ENCODE assay signal across 27 cellular contexts in the genomic region with DNA sequence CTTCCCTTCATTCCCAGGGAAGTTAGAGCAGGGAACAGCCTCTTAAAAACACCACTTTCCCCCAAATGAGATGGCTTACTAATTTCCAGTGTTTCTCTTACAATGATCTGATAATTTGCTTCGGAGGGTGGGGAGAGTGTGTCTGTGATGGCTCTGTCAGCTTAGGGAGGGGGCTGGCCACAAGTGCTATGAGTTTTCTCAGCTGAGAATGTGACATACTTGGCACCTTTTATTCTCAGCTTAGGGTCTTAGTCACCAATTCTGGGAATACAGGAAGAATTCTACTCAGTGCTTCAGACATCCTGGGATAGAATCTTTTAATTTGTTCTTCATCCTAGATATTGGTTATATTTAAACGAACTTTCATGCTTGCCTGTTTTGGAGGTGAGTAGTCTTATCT.
"Had no signal": no experiment of that assay in that cellular context is flagged by ENCODE, and none has a peak within 500 bp of the region (broad histone marks: within the 10 kb centered on the region; RNA-seq: fewer than 3 reads in every experiment).

No MANE protein-coding gene starts in this region.

- DNase-seq: activated CD4-positive, alpha-beta T cell treated with anti-CD3 and anti-CD28 coated beads, Interleukin-2, amount 50 U/mL, for 1 hour; activated CD8-positive, alpha-beta T cell treated with anti-CD3 and anti-CD28 coated beads for 36 hours; activated gamma-delta T cell treated with Interleukin-2 at 50 U/mL for 16 hours; activated naive CD4-positive, alpha-beta T cell treated with anti-CD3 and anti-CD28 coated beads, Interleukin-2, amount 50 U/mL, for 16 hours; activated T-cell treated with anti-CD3 and anti-CD28 coated beads, Interleukin-2, amount 50 U/mL, for 4 hours; amygdala; dermis blood vessel endothelial cell; effector CD4-positive, alpha-beta T cell; foreskin keratinocyte; heart right ventricle; kidney glomerular epithelial cell; left lung; lower lobe of right lung; mesenchymal stem cell; pancreas; psoas muscle; sigmoid colon; SK-N-SH; stimulated activated CD4-positive, alpha-beta T cell treated with anti-CD3 and anti-CD28 coated beads, Interleukin-2, amount 100 ng/mL, for 24 hours; stimulated activated naive B cell treated with anti-CD40 and anti-IgM and Interleukin-4, amounts not matched to agents 10 μg/mL and 1 μg/mL and 100 μg/mL, for 72 hours; stomach; T-helper 2 cell had no signal

- ATAC-seq: activated CD8-positive, alpha-beta T cell treated with anti-CD3 and anti-CD28 coated beads for 36 hours; activated T-cell treated with anti-CD3 and anti-CD28 coated beads, Interleukin-2, amount 50 U/mL, for 4 hours; activated T-helper 17 cell treated with anti-CD3 and anti-CD28 coated beads, Interleukin-2, amount 50 U/mL, for 72 hours; foreskin keratinocyte; heart right ventricle; left lung; lower lobe of right lung; psoas muscle; stimulated activated naive B cell treated with anti-CD40 and anti-IgM and Interleukin-4, amounts not matched to agents 10 μg/mL and 1 μg/mL and 100 μg/mL, for 72 hours had no signal

- H3K9me3 Mint-ChIP-seq: activated CD8-positive, alpha-beta T cell treated with anti-CD3 and anti-CD28 coated beads for 36 hours; activated T-cell treated with anti-CD3 and anti-CD28 coated beads, Interleukin-2, amount 50 U/mL, for 4 hours; stimulated activated naive B cell treated with anti-CD40 and anti-IgM and Interleukin-4, amounts not matched to agents 10 μg/mL and 1 μg/mL and 100 μg/mL, for 72 hours had no signal

- H3K36me3 ChIP-seq: heart right ventricle, left lung, sigmoid colon had no signal

- H3K9me3 ChIP-seq: heart right ventricle, left lung, lower lobe of right lung, pancreas, psoas muscle, sigmoid colon, SK-N-SH, stomach, suprapubic skin, tibial nerve had no signal

- H3K4me3 Mint-ChIP-seq: activated CD8-positive, alpha-beta T cell treated with anti-CD3 and anti-CD28 coated beads for 36 hours; activated T-cell treated with anti-CD3 and anti-CD28 coated beads, Interleukin-2, amount 50 U/mL, for 4 hours; activated T-helper 17 cell treated with anti-CD3 and anti-CD28 coated beads, Interleukin-2, amount 50 U/mL, for 72 hours; stimulated activated naive B cell treated with anti-CD40 and anti-IgM and Interleukin-4, amounts not matched to agents 10 μg/mL and 1 μg/mL and 100 μg/mL, for 72 hours; WTC11 had no signal

- H3K4me1 Mint-ChIP-seq: activated T-helper 17 cell treated with anti-CD3 and anti-CD28 coated beads, Interleukin-2, amount 50 U/mL, for 72 hours; stimulated activated naive B cell treated with anti-CD40 and anti-IgM and Interleukin-4, amounts not matched to agents 10 μg/mL and 1 μg/mL and 100 μg/mL, for 72 hours had no signal

- H3K36me3 Mint-ChIP-seq: stimulated activated naive B cell treated with anti-CD40 and anti-IgM and Interleukin-4, amounts not matched to agents 10 μg/mL and 1 μg/mL and 100 μg/mL, for 72 hours; WTC11 had no signal

- H3K4me3 ChIP-seq: heart right ventricle, left lung, lower lobe of right lung, pancreas, psoas muscle, sigmoid colon, smooth muscle cell, stomach, suprapubic skin, tibial nerve had no signal

- H3K27ac ChIP-seq: foreskin keratinocyte, heart right ventricle, left lung, lower lobe of right lung, psoas muscle, sigmoid colon, stomach, suprapubic skin, tibial nerve had no signal

- H3K4me1 ChIP-seq: heart right ventricle, left lung, lower lobe of right lung, psoas muscle, sigmoid colon, suprapubic skin, tibial nerve had no signal

- H3K27ac Mint-ChIP-seq: activated CD8-positive, alpha-beta T cell treated with anti-CD3 and anti-CD28 coated beads for 36 hours; activated T-helper 17 cell treated with anti-CD3 and anti-CD28 coated beads, Interleukin-2, amount 50 U/mL, for 72 hours; stimulated activated naive B cell treated with anti-CD40 and anti-IgM and Interleukin-4, amounts not matched to agents 10 μg/mL and 1 μg/mL and 100 μg/mL, for 72 hours; WTC11 had no signal

- H3K27me3 ChIP-seq: foreskin keratinocyte, left lung, pancreas, sigmoid colon, stomach, suprapubic skin, tibial nerve had no signal
